1 cellular context compared by ENCODE assay signal in genomic region chr10:86231796-86232560, GRCh38.
TF ChIP-seq lines count a peak whose summit lies in the region.

No MANE protein-coding gene starts in this region.

TF ChIP-seq in GM23338, 12 proteins besides CTCF, POLR2A, EP300 and RAD21 (continued from another document):
- TF ChIP-seq, protein P1, sequence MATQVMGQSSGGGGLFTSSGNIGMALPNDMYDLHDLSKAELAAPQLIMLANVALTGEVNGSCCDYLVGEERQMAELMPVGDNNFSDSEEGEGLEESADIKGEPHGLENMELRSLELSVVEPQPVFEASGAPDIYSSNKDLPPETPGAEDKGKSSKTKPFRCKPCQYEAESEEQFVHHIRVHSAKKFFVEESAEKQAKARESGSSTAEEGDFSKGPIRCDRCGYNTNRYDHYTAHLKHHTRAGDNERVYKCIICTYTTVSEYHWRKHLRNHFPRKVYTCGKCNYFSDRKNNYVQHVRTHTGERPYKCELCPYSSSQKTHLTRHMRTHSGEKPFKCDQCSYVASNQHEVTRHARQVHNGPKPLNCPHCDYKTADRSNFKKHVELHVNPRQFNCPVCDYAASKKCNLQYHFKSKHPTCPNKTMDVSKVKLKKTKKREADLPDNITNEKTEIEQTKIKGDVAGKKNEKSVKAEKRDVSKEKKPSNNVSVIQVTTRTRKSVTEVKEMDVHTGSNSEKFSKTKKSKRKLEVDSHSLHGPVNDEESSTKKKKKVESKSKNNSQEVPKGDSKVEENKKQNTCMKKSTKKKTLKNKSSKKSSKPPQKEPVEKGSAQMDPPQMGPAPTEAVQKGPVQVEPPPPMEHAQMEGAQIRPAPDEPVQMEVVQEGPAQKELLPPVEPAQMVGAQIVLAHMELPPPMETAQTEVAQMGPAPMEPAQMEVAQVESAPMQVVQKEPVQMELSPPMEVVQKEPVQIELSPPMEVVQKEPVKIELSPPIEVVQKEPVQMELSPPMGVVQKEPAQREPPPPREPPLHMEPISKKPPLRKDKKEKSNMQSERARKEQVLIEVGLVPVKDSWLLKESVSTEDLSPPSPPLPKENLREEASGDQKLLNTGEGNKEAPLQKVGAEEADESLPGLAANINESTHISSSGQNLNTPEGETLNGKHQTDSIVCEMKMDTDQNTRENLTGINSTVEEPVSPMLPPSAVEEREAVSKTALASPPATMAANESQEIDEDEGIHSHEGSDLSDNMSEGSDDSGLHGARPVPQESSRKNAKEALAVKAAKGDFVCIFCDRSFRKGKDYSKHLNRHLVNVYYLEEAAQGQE (IDR thresholded peaks at IDR 0.05; ENCODE audit: unreplicated experiment): no peak
